Comparison of ENCODE assay signal across 1 cellular context in the genomic region with DNA sequence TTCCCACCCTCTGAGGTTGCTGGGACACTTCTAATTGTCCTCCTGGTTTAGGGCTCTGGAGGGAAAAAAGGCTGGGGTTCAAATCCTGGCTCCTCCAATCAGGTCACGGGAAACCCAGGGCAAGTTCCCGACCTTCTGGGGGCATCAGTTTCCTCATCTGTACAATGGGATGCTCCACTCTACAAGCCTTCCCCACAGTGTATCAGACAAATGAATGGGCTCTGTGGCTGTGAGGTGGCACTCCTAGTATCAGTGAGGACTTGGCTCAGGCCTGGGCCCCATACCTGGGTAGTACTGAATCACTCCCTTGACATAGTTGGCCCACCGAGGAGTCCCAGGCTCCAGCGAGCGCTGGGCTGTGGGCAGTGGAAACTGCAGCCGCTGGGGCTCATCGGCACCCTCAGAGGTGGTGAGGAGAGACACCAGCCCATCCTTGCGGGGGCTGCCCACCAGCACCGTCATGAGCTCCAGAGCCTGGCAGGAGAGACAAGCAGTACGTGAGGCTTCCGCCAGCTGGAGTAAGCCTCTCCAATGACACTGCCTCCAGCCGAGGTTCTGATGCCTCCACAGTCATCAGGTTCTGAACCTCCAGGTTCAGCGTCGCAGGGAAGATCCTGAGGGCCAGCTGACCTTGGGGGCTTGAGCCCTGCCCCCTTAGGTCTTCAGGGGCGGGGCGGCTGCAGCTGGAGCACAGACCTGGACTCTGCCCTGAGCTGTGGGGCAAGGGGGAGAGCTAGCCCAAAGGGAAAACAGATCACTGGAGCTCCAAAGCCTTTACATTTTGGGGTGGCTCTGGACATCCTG.
TF ChIP-seq lines count a peak whose summit lies in the region.

No MANE protein-coding gene starts in this region.

TF ChIP-seq in endothelial cell of umbilical vein, 7 proteins besides CTCF, POLR2A, EP300 and RAD21:
- TF ChIP-seq JUN (IDR thresholded peaks at IDR 0.05; ENCODE audit: borderline replicate concordance, insufficient read depth, insufficient read length, low read depth) = no peak
- no peak for TF ChIP-seq EZH2 (IDR thresholded peaks at IDR 0.05; ENCODE audit: borderline replicate concordance, low read depth, low read length, severe bottlenecking)
